ENCODE assay signal across 8 cellular contexts in the genomic region with DNA sequence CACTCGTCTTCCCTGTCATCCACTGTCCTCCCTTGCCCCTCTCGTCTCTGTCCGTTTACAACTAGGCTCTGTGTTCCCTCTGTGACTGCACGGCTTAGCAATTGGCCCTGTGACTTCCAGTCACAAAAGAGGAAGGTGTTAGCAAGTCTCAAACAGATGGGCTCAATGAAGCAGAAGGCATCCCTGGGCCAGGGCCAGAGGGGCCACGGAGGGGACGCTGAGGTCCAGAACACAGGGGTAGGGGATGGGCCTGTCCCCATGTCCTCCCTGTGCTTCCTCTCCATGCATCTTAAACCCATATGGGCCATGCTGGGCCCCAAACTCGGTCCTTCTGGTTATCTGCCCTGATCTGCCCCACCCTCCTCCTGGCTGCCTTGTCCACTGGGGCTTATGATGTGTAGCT. TPM values are rescaled to one million over a fixed set of nuclear protein-coding genes. Genes with fewer than 3 reads are reported as not detected.
DNase-seq lines count a peak whose midpoint lies in the region; ATAC-seq lines count a peak whose summit lies in the region.

A gene with protein sequence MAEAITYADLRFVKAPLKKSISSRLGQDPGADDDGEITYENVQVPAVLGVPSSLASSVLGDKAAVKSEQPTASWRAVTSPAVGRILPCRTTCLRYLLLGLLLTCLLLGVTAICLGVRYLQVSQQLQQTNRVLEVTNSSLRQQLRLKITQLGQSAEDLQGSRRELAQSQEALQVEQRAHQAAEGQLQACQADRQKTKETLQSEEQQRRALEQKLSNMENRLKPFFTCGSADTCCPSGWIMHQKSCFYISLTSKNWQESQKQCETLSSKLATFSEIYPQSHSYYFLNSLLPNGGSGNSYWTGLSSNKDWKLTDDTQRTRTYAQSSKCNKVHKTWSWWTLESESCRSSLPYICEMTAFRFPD (minus strand): TSS at position 89 of the 403 bp plus-strand sequence. CDS start 110 bp downstream, outside the sequence.

- H3K27me3 Mint-ChIP-seq in dendritic cell treated with granulocyte-macrophage colony-stimulating factor and Interleukin-4, amounts not matched to agents 40 ng/mL and 50 ng/mL, for 4 days = peaks cover 38% of the 10 kb centered on the region
- H3K27me3 Mint-ChIP-seq in naive thymus-derived CD8-positive, alpha-beta T cell = no peaks in the 10 kb centered on the region

- H3K36me3 Mint-ChIP-seq in dendritic cell treated with granulocyte-macrophage colony-stimulating factor and Interleukin-4, amounts not matched to agents 40 ng/mL and 50 ng/mL, for 4 days (ENCODE audit: low read depth) = no peaks in the 10 kb centered on the region
- H3K36me3 Mint-ChIP-seq in naive thymus-derived CD8-positive, alpha-beta T cell = no peaks in the 10 kb centered on the region

- in situ Hi-C loops in KBM-7 (cut with MboI; ENCODE audit: low pct_unique_long_range_greater_than_20kb, low sequenced_read_pairs) = no loop called here

- intact Hi-C loops in dendritic cell treated with granulocyte-macrophage colony-stimulating factor and Interleukin-4, amounts not matched to agents 40 ng/mL and 50 ng/mL, for 4 days (cut with micrococcal nuclease) = no loop called here

- H3K4me1 Mint-ChIP-seq in dendritic cell treated with granulocyte-macrophage colony-stimulating factor and Interleukin-4, amounts not matched to agents 40 ng/mL and 50 ng/mL, for 4 days (ENCODE audit: low read depth) = peaks cover 54% of the 10 kb centered on the region
- peaks cover 31 to 88% (median 45%) of the 10 kb centered on the region in 4 donors for H3K4me1 Mint-ChIP-seq in naive thymus-derived CD8-positive, alpha-beta T cell

- H3K4me3 Mint-ChIP-seq in dendritic cell treated with granulocyte-macrophage colony-stimulating factor and Interleukin-4, amounts not matched to agents 40 ng/mL and 50 ng/mL, for 4 days = peak within 1 kb of the TSS; percentile 60
- H3K4me3 Mint-ChIP-seq in naive thymus-derived CD8-positive, alpha-beta T cell = peak within 1 kb of the TSS; percentile 82 to 94 (median 87)

- H3K27ac Mint-ChIP-seq in dendritic cell treated with granulocyte-macrophage colony-stimulating factor and Interleukin-4, amounts not matched to agents 40 ng/mL and 50 ng/mL, for 4 days = peak within 1 kb of the TSS; percentile 76
- H3K27ac Mint-ChIP-seq in naive thymus-derived CD8-positive, alpha-beta T cell = peak within 1 kb of the TSS; percentile 90 to 98 (median 94)

- DNase-seq in CD1c-positive myeloid dendritic cell (ENCODE audit: extremely low spot score) (peak; percentile 60), KBM-7 (peak; percentile 86), NCI-H1092 treated with DMSO at 0.1 percent for 48 hours (lab: John Stamatoyannopoulos, UW) (no peak), LoVo (ENCODE audit: low spot score) (no peak), SHP77 (lab: John Stamatoyannopoulos, UW) (no peak)
- DNase-seq in naive thymus-derived CD8-positive, alpha-beta T cell = no peak
- no peak for DNase-seq in stimulated activated CD8-positive, alpha-beta memory T cell treated with anti-CD3 and anti-CD28 coated beads, Interleukin-4, amount 100 ng/mL, for 48 hours

- ATAC-seq in naive thymus-derived CD8-positive, alpha-beta T cell = no peak

- POLR2A ChIA-PET in naive thymus-derived CD8-positive, alpha-beta T cell (lab: Charles Lee) = interaction anchor here (0.6 to 6.3 kb wide), 8 partner anchors 13 to 130 kb away, joined by 3 to 95 read pairs (median 7); a partner anchor contains a TSS

- no peaks in the 10 kb centered on the region for H3K9me3 Mint-ChIP-seq in dendritic cell treated with granulocyte-macrophage colony-stimulating factor and Interleukin-4, amounts not matched to agents 40 ng/mL and 50 ng/mL, for 4 days
- H3K9me3 Mint-ChIP-seq in naive thymus-derived CD8-positive, alpha-beta T cell = no peaks in the 10 kb centered on the region

RNA-seq across cellular contexts. Expression of the gene that starts here (rescaled TPM):
- total RNA-seq in naive thymus-derived CD8-positive, alpha-beta T cell = 1 to 10 TPM; 7.8 to 8.0 TPM
- polyA plus RNA-seq in naive thymus-derived CD8-positive, alpha-beta T cell = 1 to 10 TPM in 1 of 3 donors, under 1 TPM in 2; 0.80 to 1.5 (median 0.91) TPM

Comparison
In these comparisons a context has a peak if more than half of its experiments do, and no peak if none do; other contexts are left out.
1. DNase-seq: peak in CD1c-positive myeloid dendritic cell (single experiment) and KBM-7 (single experiment); none in naive thymus-derived CD8-positive, alpha-beta T cell (0 of 10), stimulated activated CD8-positive, alpha-beta memory T cell treated with anti-CD3 and anti-CD28 coated beads, Interleukin-4, amount 100 ng/mL, for 48 hours (single experiment), NCI-H1092 treated with DMSO at 0.1 percent for 48 hours (single experiment), LoVo (single experiment) and SHP77 (0 of 2).